Comparison of ENCODE assay signal across 1 cellular context in the genomic region with DNA sequence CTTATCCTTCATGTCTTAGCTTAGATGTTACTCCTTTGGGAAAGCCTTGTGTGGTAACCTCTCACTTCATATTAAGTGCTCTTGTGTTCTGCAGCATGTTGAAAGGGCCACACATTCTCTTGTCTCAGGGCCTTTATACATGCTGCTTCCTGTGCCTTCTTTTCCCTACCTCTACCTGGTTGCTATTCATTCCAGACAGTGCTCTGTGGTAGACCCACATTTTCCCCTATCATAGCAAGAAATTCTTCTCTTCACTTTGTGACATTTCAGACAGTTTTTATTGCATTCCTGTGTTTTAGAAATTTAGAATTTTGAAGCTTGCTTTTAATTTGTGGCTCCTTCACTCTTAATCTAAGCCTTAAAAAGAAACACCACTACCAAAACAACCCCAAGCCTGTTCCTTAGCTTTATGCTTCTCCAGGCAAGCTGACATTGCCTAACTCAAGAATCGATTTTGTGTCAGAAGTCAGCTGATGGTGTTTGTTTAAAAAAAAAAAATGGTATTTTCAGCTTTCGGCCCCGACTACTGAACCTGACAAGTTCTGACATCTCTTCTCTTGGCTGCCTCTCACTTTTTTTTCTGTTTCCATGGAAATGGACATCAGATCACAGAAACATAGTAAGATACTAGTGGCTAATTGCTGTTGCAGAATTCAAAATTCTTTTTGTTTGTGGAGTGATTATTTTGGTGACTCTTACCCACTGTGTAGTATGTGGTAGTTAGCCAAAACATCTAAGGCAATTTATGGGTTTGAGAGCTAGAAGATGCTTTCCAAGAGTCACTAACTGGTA.
A peak's percentile ranks its signal among the peaks of the same experiment; 100 is the strongest.
TF ChIP-seq lines count a peak whose summit lies in the region.

No MANE protein-coding gene starts in this region.

TF ChIP-seq in HepG2, 621 proteins besides CTCF, POLR2A, EP300 and RAD21 (continued from another document and continues in another):
- TF ChIP-seq NFKB2 (CRISPR knock-in tag; IDR thresholded peaks at IDR 0.05; ENCODE audit: borderline replicate concordance) (no peak), ZBTB38 (CRISPR knock-in tag; IDR thresholded peaks at IDR 0.05) (no peak), ZNF563 (CRISPR knock-in tag; IDR thresholded peaks at IDR 0.05) (no peak), CCDC6 (CRISPR knock-in tag; IDR thresholded peaks at IDR 0.05) (no peak), ZZZ3 (CRISPR knock-in tag; IDR thresholded peaks at IDR 0.05; ENCODE audit: borderline replicate concordance) (no peak), MAZ (IDR thresholded peaks at IDR 0.05; ENCODE audit: borderline replicate concordance, low read depth, low read length) (no peak), MAZ (CRISPR knock-in tag; IDR thresholded peaks at IDR 0.05; ENCODE audit: low read depth) (no peak), ZNF781 (CRISPR knock-in tag; IDR thresholded peaks at IDR 0.05; ENCODE audit: borderline replicate concordance, not compliant biosample characterization) (no peak), SRF (IDR thresholded peaks at IDR 0.05; ENCODE audit: low read depth, low read length) (0 out of 2 replicates have a peak, but pooled peaks have one; percentile 45), ZNF383 (CRISPR knock-in tag; IDR thresholded peaks at IDR 0.05; ENCODE audit: borderline replicate concordance) (no peak), ZNF382 (CRISPR knock-in tag; IDR thresholded peaks at IDR 0.05; ENCODE audit: borderline replicate concordance) (no peak), NFIB (CRISPR knock-in tag; IDR thresholded peaks at IDR 0.05; ENCODE audit: borderline replicate concordance) (no peak), ZNF34 (CRISPR knock-in tag; IDR thresholded peaks at IDR 0.05; ENCODE audit: borderline replicate concordance) (no peak), ZNF207 (IDR thresholded peaks at IDR 0.05; ENCODE audit: borderline replicate concordance) (no peak), ZFX (CRISPR knock-in tag; IDR thresholded peaks at IDR 0.05; ENCODE audit: low read depth) (no peak), EED (CRISPR knock-in tag; IDR thresholded peaks at IDR 0.05) (no peak), GATAD2A (CRISPR knock-in tag; IDR thresholded peaks at IDR 0.05) (peak; percentile 99), ISX (CRISPR knock-in tag; conservative IDR thresholded peaks at IDR 0.05) (no peak), SAFB2 (CRISPR knock-in tag; IDR thresholded peaks at IDR 0.05; ENCODE audit: borderline replicate concordance, low read depth) (no peak), CBFB (CRISPR knock-in tag; IDR thresholded peaks at IDR 0.05) (peak; percentile 25; the same call in 1 of the 2 replicates), FIP1L1 (IDR thresholded peaks at IDR 0.05; ENCODE audit: borderline replicate concordance, insufficient read depth, low read depth, low read length) (no peak), ZNF570 (CRISPR knock-in tag; IDR thresholded peaks at IDR 0.05; ENCODE audit: borderline replicate concordance) (0 out of 2 replicates have a peak, but pooled peaks have one; percentile 36), DMAP1 (CRISPR knock-in tag; IDR thresholded peaks at IDR 0.05) (0 out of 2 replicates have a peak, but pooled peaks have one; percentile 34), ZNF10 (CRISPR knock-in tag; IDR thresholded peaks at IDR 0.05; ENCODE audit: borderline replicate concordance, low read depth) (no peak), GATAD1 (CRISPR knock-in tag; IDR thresholded peaks at IDR 0.05) (peak; percentile 71; the same call in 1 of the 2 replicates), HES4 (CRISPR knock-in tag; IDR thresholded peaks at IDR 0.05; ENCODE audit: borderline replicate concordance) (no peak), ZNF839 (CRISPR knock-in tag; IDR thresholded peaks at IDR 0.05; ENCODE audit: borderline replicate concordance) (no peak), SSRP1 (CRISPR knock-in tag; IDR thresholded peaks at IDR 0.05) (no peak; the same call in 1 of the 2 replicates), FOSL1 (CRISPR knock-in tag; IDR thresholded peaks at IDR 0.05; ENCODE audit: borderline replicate concordance) (no peak), SNAPC2 (CRISPR knock-in tag; IDR thresholded peaks at IDR 0.05) (peak; percentile 24; the same call in 1 of the 2 replicates), ZBTB7B (CRISPR knock-in tag; IDR thresholded peaks at IDR 0.05) (no peak), IRF2 (CRISPR knock-in tag; IDR thresholded peaks at IDR 0.05) (peak; percentile 92)
- TF ChIP-seq, protein P1, sequence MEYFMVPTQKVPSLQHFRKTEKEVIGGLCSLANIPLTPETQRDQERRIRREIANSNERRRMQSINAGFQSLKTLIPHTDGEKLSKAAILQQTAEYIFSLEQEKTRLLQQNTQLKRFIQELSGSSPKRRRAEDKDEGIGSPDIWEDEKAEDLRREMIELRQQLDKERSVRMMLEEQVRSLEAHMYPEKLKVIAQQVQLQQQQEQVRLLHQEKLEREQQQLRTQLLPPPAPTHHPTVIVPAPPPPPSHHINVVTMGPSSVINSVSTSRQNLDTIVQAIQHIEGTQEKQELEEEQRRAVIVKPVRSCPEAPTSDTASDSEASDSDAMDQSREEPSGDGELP (IDR thresholded peaks at IDR 0.05; ENCODE audit: borderline replicate concordance, low read depth), result peak; percentile 100
- TF ChIP-seq, protein P2, sequence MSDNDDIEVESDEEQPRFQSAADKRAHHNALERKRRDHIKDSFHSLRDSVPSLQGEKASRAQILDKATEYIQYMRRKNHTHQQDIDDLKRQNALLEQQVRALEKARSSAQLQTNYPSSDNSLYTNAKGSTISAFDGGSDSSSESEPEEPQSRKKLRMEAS (IDR thresholded peaks at IDR 0.05), result peak; percentile 53; the same call in 1 of the 2 replicates
- TF ChIP-seq, protein P3, sequence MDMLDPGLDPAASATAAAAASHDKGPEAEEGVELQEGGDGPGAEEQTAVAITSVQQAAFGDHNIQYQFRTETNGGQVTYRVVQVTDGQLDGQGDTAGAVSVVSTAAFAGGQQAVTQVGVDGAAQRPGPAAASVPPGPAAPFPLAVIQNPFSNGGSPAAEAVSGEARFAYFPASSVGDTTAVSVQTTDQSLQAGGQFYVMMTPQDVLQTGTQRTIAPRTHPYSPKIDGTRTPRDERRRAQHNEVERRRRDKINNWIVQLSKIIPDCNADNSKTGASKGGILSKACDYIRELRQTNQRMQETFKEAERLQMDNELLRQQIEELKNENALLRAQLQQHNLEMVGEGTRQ (IDR thresholded peaks at IDR 0.05; ENCODE audit: low read depth, low read length), result peak; percentile 32; the same call in 1 of the 2 replicates
- TF ChIP-seq, protein P3 (CRISPR knock-in tag; IDR thresholded peaks at IDR 0.05; ENCODE audit: borderline replicate concordance), result peak; percentile 78; the same call in 1 of the 2 replicates
- TF ChIP-seq, protein P4, sequence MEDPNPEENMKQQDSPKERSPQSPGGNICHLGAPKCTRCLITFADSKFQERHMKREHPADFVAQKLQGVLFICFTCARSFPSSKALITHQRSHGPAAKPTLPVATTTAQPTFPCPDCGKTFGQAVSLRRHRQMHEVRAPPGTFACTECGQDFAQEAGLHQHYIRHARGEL (CRISPR knock-in tag; IDR thresholded peaks at IDR 0.05), result no peak
- TF ChIP-seq, protein P5, sequence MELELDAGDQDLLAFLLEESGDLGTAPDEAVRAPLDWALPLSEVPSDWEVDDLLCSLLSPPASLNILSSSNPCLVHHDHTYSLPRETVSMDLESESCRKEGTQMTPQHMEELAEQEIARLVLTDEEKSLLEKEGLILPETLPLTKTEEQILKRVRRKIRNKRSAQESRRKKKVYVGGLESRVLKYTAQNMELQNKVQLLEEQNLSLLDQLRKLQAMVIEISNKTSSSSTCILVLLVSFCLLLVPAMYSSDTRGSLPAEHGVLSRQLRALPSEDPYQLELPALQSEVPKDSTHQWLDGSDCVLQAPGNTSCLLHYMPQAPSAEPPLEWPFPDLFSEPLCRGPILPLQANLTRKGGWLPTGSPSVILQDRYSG (CRISPR knock-in tag; IDR thresholded peaks at IDR 0.05), result no peak
- TF ChIP-seq, protein P6, sequence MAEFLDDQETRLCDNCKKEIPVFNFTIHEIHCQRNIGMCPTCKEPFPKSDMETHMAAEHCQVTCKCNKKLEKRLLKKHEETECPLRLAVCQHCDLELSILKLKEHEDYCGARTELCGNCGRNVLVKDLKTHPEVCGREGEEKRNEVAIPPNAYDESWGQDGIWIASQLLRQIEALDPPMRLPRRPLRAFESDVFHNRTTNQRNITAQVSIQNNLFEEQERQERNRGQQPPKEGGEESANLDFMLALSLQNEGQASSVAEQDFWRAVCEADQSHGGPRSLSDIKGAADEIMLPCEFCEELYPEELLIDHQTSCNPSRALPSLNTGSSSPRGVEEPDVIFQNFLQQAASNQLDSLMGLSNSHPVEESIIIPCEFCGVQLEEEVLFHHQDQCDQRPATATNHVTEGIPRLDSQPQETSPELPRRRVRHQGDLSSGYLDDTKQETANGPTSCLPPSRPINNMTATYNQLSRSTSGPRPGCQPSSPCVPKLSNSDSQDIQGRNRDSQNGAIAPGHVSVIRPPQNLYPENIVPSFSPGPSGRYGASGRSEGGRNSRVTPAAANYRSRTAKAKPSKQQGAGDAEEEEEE (CRISPR knock-in tag; IDR thresholded peaks at IDR 0.05; ENCODE audit: borderline replicate concordance), result no peak
- TF ChIP-seq, protein P7, sequence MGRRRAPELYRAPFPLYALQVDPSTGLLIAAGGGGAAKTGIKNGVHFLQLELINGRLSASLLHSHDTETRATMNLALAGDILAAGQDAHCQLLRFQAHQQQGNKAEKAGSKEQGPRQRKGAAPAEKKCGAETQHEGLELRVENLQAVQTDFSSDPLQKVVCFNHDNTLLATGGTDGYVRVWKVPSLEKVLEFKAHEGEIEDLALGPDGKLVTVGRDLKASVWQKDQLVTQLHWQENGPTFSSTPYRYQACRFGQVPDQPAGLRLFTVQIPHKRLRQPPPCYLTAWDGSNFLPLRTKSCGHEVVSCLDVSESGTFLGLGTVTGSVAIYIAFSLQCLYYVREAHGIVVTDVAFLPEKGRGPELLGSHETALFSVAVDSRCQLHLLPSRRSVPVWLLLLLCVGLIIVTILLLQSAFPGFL (CRISPR knock-in tag; IDR thresholded peaks at IDR 0.05), result no peak
- TF ChIP-seq, protein P8, sequence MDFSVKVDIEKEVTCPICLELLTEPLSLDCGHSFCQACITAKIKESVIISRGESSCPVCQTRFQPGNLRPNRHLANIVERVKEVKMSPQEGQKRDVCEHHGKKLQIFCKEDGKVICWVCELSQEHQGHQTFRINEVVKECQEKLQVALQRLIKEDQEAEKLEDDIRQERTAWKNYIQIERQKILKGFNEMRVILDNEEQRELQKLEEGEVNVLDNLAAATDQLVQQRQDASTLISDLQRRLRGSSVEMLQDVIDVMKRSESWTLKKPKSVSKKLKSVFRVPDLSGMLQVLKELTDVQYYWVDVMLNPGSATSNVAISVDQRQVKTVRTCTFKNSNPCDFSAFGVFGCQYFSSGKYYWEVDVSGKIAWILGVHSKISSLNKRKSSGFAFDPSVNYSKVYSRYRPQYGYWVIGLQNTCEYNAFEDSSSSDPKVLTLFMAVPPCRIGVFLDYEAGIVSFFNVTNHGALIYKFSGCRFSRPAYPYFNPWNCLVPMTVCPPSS (IDR thresholded peaks at IDR 0.05), result no peak
- TF ChIP-seq, protein P9, sequence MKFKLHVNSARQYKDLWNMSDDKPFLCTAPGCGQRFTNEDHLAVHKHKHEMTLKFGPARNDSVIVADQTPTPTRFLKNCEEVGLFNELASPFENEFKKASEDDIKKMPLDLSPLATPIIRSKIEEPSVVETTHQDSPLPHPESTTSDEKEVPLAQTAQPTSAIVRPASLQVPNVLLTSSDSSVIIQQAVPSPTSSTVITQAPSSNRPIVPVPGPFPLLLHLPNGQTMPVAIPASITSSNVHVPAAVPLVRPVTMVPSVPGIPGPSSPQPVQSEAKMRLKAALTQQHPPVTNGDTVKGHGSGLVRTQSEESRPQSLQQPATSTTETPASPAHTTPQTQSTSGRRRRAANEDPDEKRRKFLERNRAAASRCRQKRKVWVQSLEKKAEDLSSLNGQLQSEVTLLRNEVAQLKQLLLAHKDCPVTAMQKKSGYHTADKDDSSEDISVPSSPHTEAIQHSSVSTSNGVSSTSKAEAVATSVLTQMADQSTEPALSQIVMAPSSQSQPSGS (CRISPR knock-in tag; IDR thresholded peaks at IDR 0.05), result peak; percentile 88
- TF ChIP-seq, protein P10, sequence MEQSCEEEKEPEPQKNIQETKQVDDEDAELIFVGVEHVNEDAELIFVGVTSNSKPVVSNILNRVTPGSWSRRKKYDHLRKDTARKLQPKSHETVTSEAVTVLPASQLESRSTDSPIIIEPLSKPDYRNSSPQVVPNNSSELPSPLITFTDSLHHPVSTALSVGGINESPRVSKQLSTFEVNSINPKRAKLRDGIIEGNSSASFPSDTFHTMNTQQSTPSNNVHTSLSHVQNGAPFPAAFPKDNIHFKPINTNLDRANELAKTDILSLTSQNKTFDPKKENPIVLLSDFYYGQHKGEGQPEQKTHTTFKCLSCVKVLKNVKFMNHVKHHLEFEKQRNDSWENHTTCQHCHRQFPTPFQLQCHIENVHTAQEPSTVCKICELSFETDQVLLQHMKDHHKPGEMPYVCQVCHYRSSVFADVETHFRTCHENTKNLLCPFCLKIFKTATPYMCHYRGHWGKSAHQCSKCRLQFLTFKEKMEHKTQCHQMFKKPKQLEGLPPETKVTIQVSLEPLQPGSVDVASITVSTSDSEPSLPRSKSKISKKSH (CRISPR knock-in tag; IDR thresholded peaks at IDR 0.05; ENCODE audit: borderline replicate concordance), result no peak
- TF ChIP-seq, protein P11, sequence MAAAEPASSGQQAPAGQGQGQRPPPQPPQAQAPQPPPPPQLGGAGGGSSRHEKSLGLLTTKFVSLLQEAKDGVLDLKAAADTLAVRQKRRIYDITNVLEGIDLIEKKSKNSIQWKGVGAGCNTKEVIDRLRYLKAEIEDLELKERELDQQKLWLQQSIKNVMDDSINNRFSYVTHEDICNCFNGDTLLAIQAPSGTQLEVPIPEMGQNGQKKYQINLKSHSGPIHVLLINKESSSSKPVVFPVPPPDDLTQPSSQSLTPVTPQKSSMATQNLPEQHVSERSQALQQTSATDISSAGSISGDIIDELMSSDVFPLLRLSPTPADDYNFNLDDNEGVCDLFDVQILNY (CRISPR knock-in tag; conservative IDR thresholded peaks at IDR 0.05), result no peak
- TF ChIP-seq, protein P12, sequence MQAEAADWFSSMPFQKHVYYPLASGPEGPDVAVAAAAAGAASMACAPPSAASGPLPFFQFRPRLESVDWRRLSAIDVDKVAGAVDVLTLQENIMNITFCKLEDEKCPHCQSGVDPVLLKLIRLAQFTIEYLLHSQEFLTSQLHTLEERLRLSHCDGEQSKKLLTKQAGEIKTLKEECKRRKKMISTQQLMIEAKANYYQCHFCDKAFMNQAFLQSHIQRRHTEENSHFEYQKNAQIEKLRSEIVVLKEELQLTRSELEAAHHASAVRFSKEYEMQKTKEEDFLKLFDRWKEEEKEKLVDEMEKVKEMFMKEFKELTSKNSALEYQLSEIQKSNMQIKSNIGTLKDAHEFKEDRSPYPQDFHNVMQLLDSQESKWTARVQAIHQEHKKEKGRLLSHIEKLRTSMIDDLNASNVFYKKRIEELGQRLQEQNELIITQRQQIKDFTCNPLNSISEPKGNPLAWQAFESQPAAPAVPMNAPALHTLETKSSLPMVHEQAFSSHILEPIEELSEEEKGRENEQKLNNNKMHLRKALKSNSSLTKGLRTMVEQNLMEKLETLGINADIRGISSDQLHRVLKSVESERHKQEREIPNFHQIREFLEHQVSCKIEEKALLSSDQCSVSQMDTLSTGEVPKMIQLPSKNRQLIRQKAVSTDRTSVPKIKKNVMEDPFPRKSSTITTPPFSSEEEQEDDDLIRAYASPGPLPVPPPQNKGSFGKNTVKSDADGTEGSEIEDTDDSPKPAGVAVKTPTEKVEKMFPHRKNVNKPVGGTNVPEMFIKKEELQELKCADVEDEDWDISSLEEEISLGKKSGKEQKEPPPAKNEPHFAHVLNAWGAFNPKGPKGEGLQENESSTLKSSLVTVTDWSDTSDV (CRISPR knock-in tag; IDR thresholded peaks at IDR 0.05), result no peak
